23 cellular contexts compared by ENCODE assay signal in the genomic region with DNA sequence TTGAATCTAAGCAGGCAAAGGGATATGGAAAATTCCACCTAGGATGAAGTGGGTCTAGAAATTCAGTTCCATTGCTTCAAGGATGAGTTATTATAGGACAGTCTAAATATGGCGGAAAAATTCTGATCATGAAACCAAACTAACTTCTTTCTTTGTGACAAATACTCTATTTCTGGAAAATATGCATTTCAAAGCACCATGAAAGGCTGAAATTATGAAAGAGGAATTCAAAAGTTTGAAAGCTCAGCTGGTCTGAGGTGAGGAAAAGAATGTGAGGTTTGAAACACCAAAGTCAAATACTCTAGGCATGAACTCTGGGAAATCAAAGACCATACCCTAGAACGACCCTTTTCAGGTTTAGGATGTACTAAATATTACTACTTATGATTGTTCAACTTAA. TPM values are rescaled to one million over a fixed set of nuclear protein-coding genes. Genes with fewer than 3 reads are reported as not detected.
"Had no signal": no experiment of that assay in that cellular context is flagged by ENCODE, and none has a peak within 500 bp of the region (broad histone marks: within the 10 kb centered on the region; RNA-seq: fewer than 3 reads in every experiment).

No MANE protein-coding gene starts in this region.

- H3K4me3 Mint-ChIP-seq: mesothelial cell of epicardium; naive thymus-derived CD4-positive, alpha-beta T cell; natural killer cell treated with Interleukin-12 subunit alpha and Interleukin-12 subunit beta and Interleukin-15 and Interleukin-18, amount 100 ng/mL, for 72 hours; stimulated activated effector memory CD8-positive, alpha-beta T cell treated with anti-CD3 and anti-CD28 coated beads, Interleukin-12 subunit alpha, Interleukin-12 subunit beta, amount 100 ng/mL, for 72 hours; stimulated activated naive CD8-positive, alpha-beta T cell treated with anti-CD3 and anti-CD28 coated beads, Interleukin-15, Interleukin-2, amounts not matched to agents 100 ng/mL and 50 ng/mL, for 24 hours had no signal

- H3K36me3 ChIP-seq: left ventricle myocardium inferior, ovary, right atrium auricular region, right lobe of liver, spleen, suprapubic skin, thoracic aorta, tibial artery, upper lobe of right lung had no signal

- H3K4me1 Mint-ChIP-seq: mesothelial cell of epicardium; naive thymus-derived CD4-positive, alpha-beta T cell; stimulated activated effector memory CD8-positive, alpha-beta T cell treated with anti-CD3 and anti-CD28 coated beads, Interleukin-12 subunit alpha, Interleukin-12 subunit beta, amount 100 ng/mL, for 72 hours had no signal

- DNase-seq: hypothalamus; islet precursor cell; left ventricle myocardium inferior; mesendoderm; naive thymus-derived CD4-positive, alpha-beta T cell; ovary; right lobe of liver; spleen; stimulated activated CD4-positive, alpha-beta T cell treated with anti-CD3 and anti-CD28 coated beads, Interleukin-4, amount 100 ng/mL, for 24 hours; tibial artery; upper lobe of right lung had no signal

- FAIRE-seq: urothelium cell line had no signal

- H3K9me3 Mint-ChIP-seq: mesothelial cell of epicardium; stimulated activated naive CD8-positive, alpha-beta T cell treated with anti-CD3 and anti-CD28 coated beads, Interleukin-15, Interleukin-2, amounts not matched to agents 100 ng/mL and 50 ng/mL, for 24 hours had no signal

- H3K4me1 ChIP-seq: left ventricle myocardium inferior, right atrium auricular region, right lobe of liver, spleen, suprapubic skin, tibial artery, upper lobe of right lung had no signal

- H3K9me3 ChIP-seq: left ventricle myocardium inferior, ovary, right atrium auricular region, right lobe of liver, spleen, suprapubic skin, thoracic aorta, tibial artery, upper lobe of right lung had no signal

- H3K27ac Mint-ChIP-seq: mesothelial cell of epicardium; naive thymus-derived CD4-positive, alpha-beta T cell; natural killer cell treated with Interleukin-12 subunit alpha and Interleukin-12 subunit beta and Interleukin-15 and Interleukin-18, amount 100 ng/mL, for 72 hours; progenitor cell of endocrine pancreas; stimulated activated effector memory CD8-positive, alpha-beta T cell treated with anti-CD3 and anti-CD28 coated beads, Interleukin-12 subunit alpha, Interleukin-12 subunit beta, amount 100 ng/mL, for 72 hours; stimulated activated naive CD8-positive, alpha-beta T cell treated with anti-CD3 and anti-CD28 coated beads, Interleukin-15, Interleukin-2, amounts not matched to agents 100 ng/mL and 50 ng/mL, for 24 hours had no signal

- H3K27me3 ChIP-seq: ovary, right atrium auricular region, right lobe of liver, spleen, suprapubic skin, tibial artery, upper lobe of right lung had no signal

- H3K27ac ChIP-seq: left ventricle myocardium inferior, ovary, right atrium auricular region, right lobe of liver, skin epidermis, spleen, suprapubic skin, thoracic aorta, tibial artery, upper lobe of right lung had no signal

- ATAC-seq: naive thymus-derived CD4-positive, alpha-beta T cell; natural killer cell treated with Interleukin-12 subunit alpha and Interleukin-12 subunit beta and Interleukin-15 and Interleukin-18, amount 100 ng/mL, for 72 hours; right lobe of liver; stimulated activated effector memory CD8-positive, alpha-beta T cell treated with anti-CD3 and anti-CD28 coated beads, Interleukin-12 subunit alpha, Interleukin-12 subunit beta, amount 100 ng/mL, for 72 hours; upper lobe of right lung had no signal

- H3K36me3 Mint-ChIP-seq: mesothelial cell of epicardium; naive thymus-derived CD4-positive, alpha-beta T cell; natural killer cell treated with Interleukin-12 subunit alpha and Interleukin-12 subunit beta and Interleukin-15 and Interleukin-18, amount 100 ng/mL, for 72 hours; stimulated activated effector memory CD8-positive, alpha-beta T cell treated with anti-CD3 and anti-CD28 coated beads, Interleukin-12 subunit alpha, Interleukin-12 subunit beta, amount 100 ng/mL, for 72 hours had no signal

- H3K4me3 ChIP-seq: left ventricle myocardium inferior, lung, ovary, right atrium auricular region, right lobe of liver, skin epidermis, spleen, suprapubic skin, thoracic aorta, tibial artery, upper lobe of right lung had no signal

- H3K27me3 Mint-ChIP-seq: naive thymus-derived CD4-positive, alpha-beta T cell; natural killer cell treated with Interleukin-12 subunit alpha and Interleukin-12 subunit beta and Interleukin-15 and Interleukin-18, amount 100 ng/mL, for 72 hours; progenitor cell of endocrine pancreas; stimulated activated naive CD8-positive, alpha-beta T cell treated with anti-CD3 and anti-CD28 coated beads, Interleukin-15, Interleukin-2, amounts not matched to agents 100 ng/mL and 50 ng/mL, for 24 hours had no signal

RNA-seq across cellular contexts. Expression of a gene that starts 36.4 kb away (rescaled TPM):
- total RNA-seq: left ventricle myocardium inferior; naive thymus-derived CD4-positive, alpha-beta T cell; natural killer cell treated with Interleukin-12 subunit alpha and Interleukin-12 subunit beta and Interleukin-15 and Interleukin-18, amount 100 ng/mL, for 72 hours; pulmonary artery endothelial cell had no signal
- polyA plus RNA-seq: naive thymus-derived CD4-positive, alpha-beta T cell had no signal
